8 cellular contexts compared by ENCODE assay signal in genomic region chr10:131972474-131973071, GRCh38. TPM values are rescaled to one million over a fixed set of nuclear protein-coding genes. Genes with fewer than 3 reads are reported as not detected.
DNase-seq lines count a peak whose midpoint lies in the region; ATAC-seq, FAIRE-seq and TF ChIP-seq lines count a peak whose summit lies in the region.

No MANE protein-coding gene starts in this region.

- no peak overlapping the region for H2BK5ac ChIP-seq in neuronal stem cell (ENCODE audit: low read length)

- no peaks in the 10 kb centered on the region for H3K27me3 ChIP-seq in CD8-positive, alpha-beta T cell (ENCODE audit: insufficient read depth, low read length)
- H3K27me3 ChIP-seq in OCI-LY1 (ENCODE audit: insufficient read depth, low read length) (no peaks in the 10 kb centered on the region), neuronal stem cell (ENCODE audit: control insufficient read depth in 3 of 3, insufficient read depth in 3 of 3, low read depth in 1 of 3, low read length in 3 of 3) (no peaks in the 10 kb centered on the region), foreskin keratinocyte (no peaks in the 10 kb centered on the region), H7 (ENCODE audit: control insufficient read depth, insufficient read depth, low read length) (no peaks in the 10 kb centered on the region)

- peak in 4 of 7 experiments; percentile 15 to 61 (median 40) for DNase-seq in CD8-positive, alpha-beta T cell
- DNase-seq in chondrocyte (ENCODE audit: low spot score) = no peak
- no peak for DNase-seq in neuronal stem cell (ENCODE audit: low spot score)
- no peak for DNase-seq in foreskin keratinocyte
- DNase-seq in H7 = no peak
- no peak for DNase-seq in NCI-H1694 treated with DMSO at 0.1 percent for 48 hours (lab: John Stamatoyannopoulos, UW)
- DNase-seq in GM12892 (ENCODE audit: insufficient read length) = no peak

- CTCF ChIA-PET in CD8-positive, alpha-beta T cell (lab: Charles Lee) = interaction anchor here (0.9 to 3.6 kb wide), 4 partner anchors 8 to 72 kb away, joined by 4 to 19 read pairs (median 4); no protein-coding TSS in a partner anchor

- H3K4me2 ChIP-seq in OCI-LY1 (ENCODE audit: low read length) (peak overlapping the region; percentile 48), neuronal stem cell (ENCODE audit: insufficient read depth, low read length, poor library complexity, severe bottlenecking) (peak overlapping the region; percentile 4)

- peaks cover 39% of the 10 kb centered on the region for H3K36me3 Mint-ChIP-seq in CD8-positive, alpha-beta T cell
- peaks cover 20% of the 10 kb centered on the region for H3K36me3 Mint-ChIP-seq in chondrocyte (ENCODE audit: low read depth)

- H2BK15ac ChIP-seq in neuronal stem cell (ENCODE audit: low read length) = no peak overlapping the region

- H3F3A ChIP-seq in OCI-LY1 (ENCODE audit: insufficient read depth, low read length) = no peaks in the 10 kb centered on the region

- H3K4me1 ChIP-seq in CD8-positive, alpha-beta T cell (ENCODE audit: insufficient read depth, low read length) = peaks cover 67% of the 10 kb centered on the region
- H3K4me1 ChIP-seq in OCI-LY1 (ENCODE audit: insufficient read depth, low read length, severe bottlenecking) = peaks cover 56% of the 10 kb centered on the region
- H3K4me1 ChIP-seq in neuronal stem cell (ENCODE audit: control insufficient read depth in 2 of 2, insufficient read depth in 1 of 2, low read depth in 1 of 2, low read length in 2 of 2) = no peaks in the 10 kb centered on the region
- H3K4me1 ChIP-seq in foreskin keratinocyte = no peaks in the 10 kb centered on the region

- H3K27ac ChIP-seq in CD8-positive, alpha-beta T cell (ENCODE audit: low read depth, low read length) = peak overlapping the region; percentile 34
- peak overlapping the region; percentile 81 for H3K27ac ChIP-seq in OCI-LY1 (ENCODE audit: low read depth, low read length, poor library complexity, severe bottlenecking)
- no peak overlapping the region for H3K27ac ChIP-seq in neuronal stem cell (replicated peaks; ENCODE audit: low read length)
- no peak overlapping the region for H3K27ac ChIP-seq in foreskin keratinocyte

- H3K79me2 ChIP-seq in OCI-LY1 (ENCODE audit: insufficient read depth, low read length) = peaks cover 19% of the 10 kb centered on the region; the same call in 1 of the 2 replicates

- peaks cover 30% of the 10 kb centered on the region for H3K36me3 ChIP-seq in CD8-positive, alpha-beta T cell (ENCODE audit: insufficient read depth, low read length)
- H3K36me3 ChIP-seq in OCI-LY1 (ENCODE audit: insufficient read depth, low read length) (peaks cover 55% of the 10 kb centered on the region), neuronal stem cell (replicated peaks in 1 of 2; ENCODE audit: control insufficient read depth in 2 of 2, insufficient read depth in 2 of 2, low read length in 2 of 2) (peaks cover 22 to 71% of the 10 kb centered on the region in 2 donors), H7 (replicated peaks; ENCODE audit: control insufficient read depth, insufficient read depth, low read length) (peaks cover 8% of the 10 kb centered on the region)

- no peak overlapping the region for H4K8ac ChIP-seq in neuronal stem cell (ENCODE audit: low read depth, low read length)

- H4K20me1 ChIP-seq in OCI-LY1 (ENCODE audit: insufficient read depth, low read length) = peaks cover 7% of the 10 kb centered on the region; the same call in 1 of the 2 replicates

- intact Hi-C loops in CD8-positive, alpha-beta T cell (cut with DNase I, micrococcal nuclease) = loop anchor here in 1 of 2 experiments (1.0 kb wide), 1 partner anchor 9 kb away; the partner anchor contains the start of gene BNIP3

- H3K9me3 Mint-ChIP-seq in CD8-positive, alpha-beta T cell = no peaks in the 10 kb centered on the region
- H3K9me3 Mint-ChIP-seq in chondrocyte (ENCODE audit: low read depth) = no peaks in the 10 kb centered on the region

- no peak overlapping the region for H3K23ac ChIP-seq in neuronal stem cell (ENCODE audit: low read depth, low read length, poor library complexity)

- H3K18ac ChIP-seq in neuronal stem cell (ENCODE audit: low read length) = peak overlapping the region; percentile 25

- no peaks in the 10 kb centered on the region for H3K9me3 ChIP-seq in CD8-positive, alpha-beta T cell (ENCODE audit: low read length)
- H3K9me3 ChIP-seq in OCI-LY1 (ENCODE audit: low read length) = no peaks in the 10 kb centered on the region
- peaks cover 0 to 1% of the 10 kb centered on the region in 2 donors for H3K9me3 ChIP-seq in neuronal stem cell (replicated peaks in 1 of 2; ENCODE audit: control insufficient read depth in 2 of 2, insufficient read depth in 1 of 2, low read depth in 1 of 2, low read length in 2 of 2)

- ATAC-seq in CD8-positive, alpha-beta T cell = peak; percentile 62
- ATAC-seq in foreskin keratinocyte = no peak

- POLR2A ChIA-PET in CD8-positive, alpha-beta T cell (lab: Charles Lee) = interaction anchor here (0.6 to 2.2 kb wide), 7 partner anchors 9 to 72 kb away, joined by 3 to 11 read pairs (median 4); partner anchors contain the start of genes BNIP3 and PPP2R2D

- H2BK120ac ChIP-seq in neuronal stem cell (ENCODE audit: low read depth, low read length) = no peak overlapping the region

- peak overlapping the region; percentile 94 for H3K27ac Mint-ChIP-seq in CD8-positive, alpha-beta T cell
- H3K27ac Mint-ChIP-seq in chondrocyte (ENCODE audit: unreplicated experiment) = no peak overlapping the region

- H3K9ac ChIP-seq in OCI-LY1 (ENCODE audit: low read length) (peak overlapping the region; percentile 30; the same call in 1 of the 2 replicates), neuronal stem cell (ENCODE audit: low read depth, low read length, poor library complexity) (peak overlapping the region; percentile 40)

- H3K4me3 Mint-ChIP-seq in CD8-positive, alpha-beta T cell = peak overlapping the region; percentile 79
- peak overlapping the region; percentile 31 for H3K4me3 Mint-ChIP-seq in chondrocyte (ENCODE audit: unreplicated experiment)

- no CpG with 5 or more reads among the region's 11 CpGs for WGBS in neuronal stem cell (ENCODE audit: extremely low coverage in 2 of 2, insufficient read length in 2 of 2, insufficient replicate concordance in 1 of 2), 2 donors

- no peak for TF ChIP-seq CTCF in CD8-positive, alpha-beta T cell (IDR thresholded peaks at IDR 0.05)
- TF ChIP-seq CTCF in OCI-LY1 (IDR thresholded peaks at IDR 0.05; ENCODE audit: low read length) (no peak), chondrocyte (IDR thresholded peaks at IDR 0.05) (no peak), foreskin keratinocyte (conservative IDR thresholded peaks at IDR 0.05) (no peak)

- no peak overlapping the region for H3K4ac ChIP-seq in neuronal stem cell (ENCODE audit: low read length)

- peaks cover 10% of the 10 kb centered on the region for H3K79me1 ChIP-seq in neuronal stem cell (ENCODE audit: low read depth, low read length)

- no peak overlapping the region for H3K14ac ChIP-seq in neuronal stem cell (ENCODE audit: low read length)

- H2AK5ac ChIP-seq in neuronal stem cell (ENCODE audit: low read depth, low read length) = no peak overlapping the region

- H4K91ac ChIP-seq in neuronal stem cell (ENCODE audit: low read depth, low read length, poor library complexity) = no peak overlapping the region

- H3K4me1 Mint-ChIP-seq in CD8-positive, alpha-beta T cell (ENCODE audit: low read depth) = peaks cover 69% of the 10 kb centered on the region
- peaks cover 41% of the 10 kb centered on the region for H3K4me1 Mint-ChIP-seq in chondrocyte (ENCODE audit: low read depth)

- H2BK12ac ChIP-seq in neuronal stem cell (ENCODE audit: low read length) = no peak overlapping the region

- H2AFZ ChIP-seq in OCI-LY1 (ENCODE audit: low read length) (no peak overlapping the region), neuronal stem cell (ENCODE audit: low read length) (no peak overlapping the region)

- H3K9me2 ChIP-seq in OCI-LY1 (ENCODE audit: low read depth, low read length) = no peaks in the 10 kb centered on the region

- H3K27me3 Mint-ChIP-seq in CD8-positive, alpha-beta T cell (ENCODE audit: low read depth) = no peaks in the 10 kb centered on the region
- H3K27me3 Mint-ChIP-seq in chondrocyte (ENCODE audit: low read depth) = no peaks in the 10 kb centered on the region

- no peak for TF ChIP-seq POLR2A in GM12892 (IDR thresholded peaks at IDR 0.05; ENCODE audit: low read depth, low read length)

- peak overlapping the region; percentile 52 for H3K4me3 ChIP-seq in CD8-positive, alpha-beta T cell (ENCODE audit: low read depth, low read length)
- H3K4me3 ChIP-seq in OCI-LY1 (ENCODE audit: low read depth, low read length, poor library complexity, severe bottlenecking) (peak overlapping the region; percentile 29), neuronal stem cell (ENCODE audit: low read length in 2 of 2) (no peak overlapping the region), H7 (ENCODE audit: insufficient read depth, low read depth, low read length) (no peak overlapping the region)

- no peak for FAIRE-seq in GM12892 (lab: Jason Lieb, UNC)

RNA-seq across cellular contexts. Expression of gene BNIP3, which starts 9.2 kb away (rescaled TPM):
- total RNA-seq in CD8-positive, alpha-beta T cell = 10 to 100 TPM; 19.2 to 21.3 TPM
- total RNA-seq in chondrocyte = 31.0 to 97.4 TPM (median 88.9 TPM) in 3 replicates
- 22.1 TPM for polyA plus RNA-seq in neuronal stem cell (2013, experiment 1 of 2)
- polyA plus RNA-seq in neuronal stem cell (2013, experiment 2 of 2) = 22.3 TPM
- total RNA-seq in foreskin keratinocyte = 31.1 and 37.9 TPM in 2 replicates
- 26.0 and 36.0 TPM in 2 replicates for polyA plus RNA-seq in foreskin keratinocyte
- 129 and 219 TPM in 2 replicates for total RNA-seq in H7 (2014; rRNA removed; shearing (Covaris generic))
- polyA plus RNA-seq in GM12892 (2012; ENCODE audit: missing spikeins) = 99.0 TPM

Comparison
In these comparisons a context has a peak if more than half of its experiments do, and no peak if none do; other contexts are left out.
1. DNase-seq: peak in CD8-positive, alpha-beta T cell (4 of 7); none in chondrocyte (single experiment), neuronal stem cell (single experiment), foreskin keratinocyte (0 of 2), H7 (single experiment), NCI-H1694 treated with DMSO at 0.1 percent for 48 hours (single experiment) and GM12892 (single experiment).
2. H3K27ac ChIP-seq: peak in CD8-positive, alpha-beta T cell (single experiment) and OCI-LY1 (single experiment); none in neuronal stem cell (single experiment) and foreskin keratinocyte (single experiment).
3. H3K4me3 ChIP-seq: peak in CD8-positive, alpha-beta T cell (single experiment) and OCI-LY1 (single experiment); none in neuronal stem cell (0 of 2) and H7 (single experiment).